Comparison of ENCODE assay signal across 8 cellular contexts in genomic region chr11:95230054-95231034, GRCh38. TPM values are rescaled to one million over a fixed set of nuclear protein-coding genes. Genes with fewer than 3 reads are reported as not detected.
A peak's percentile ranks its signal among the peaks of the same experiment; 100 is the strongest.
DNase-seq lines count a peak whose midpoint lies in the region; ATAC-seq and TF ChIP-seq lines count a peak whose summit lies in the region.

No MANE protein-coding gene starts in this region.

- H3K4me1 ChIP-seq in gastroesophageal sphincter = peaks cover 0 to 44% (median 5%) of the 10 kb centered on the region in 3 donors

- H3K4me1 Mint-ChIP-seq in neural crest cell = peaks cover 28% of the 10 kb centered on the region

- TF ChIP-seq EP300 in gastroesophageal sphincter (IDR thresholded peaks at IDR 0.05) = no peak

- peak overlapping the region; percentile 93 for H3K27ac Mint-ChIP-seq in neural crest cell (ENCODE audit: unreplicated experiment)

- peak overlapping the region; percentile 61 to 82 for H3K4me3 ChIP-seq in gastroesophageal sphincter

- peak overlapping the region; percentile 95 for H3K4me3 Mint-ChIP-seq in neural crest cell

- H3K27me3 ChIP-seq in gastroesophageal sphincter = no peaks in the 10 kb centered on the region

- DNase-seq in NCI-H524 treated with DMSO at 0.1 percent for 48 hours (lab: John Stamatoyannopoulos, UW) (peak; percentile 6), neural crest cell (ENCODE audit: low read depth, low spot score) (peak; percentile 29), amniotic stem cell (lab: John Stamatoyannopoulos, UW) (no peak), RKO (ENCODE audit: low spot score) (no peak)
- DNase-seq in activated effector memory CD4-positive, alpha-beta T cell treated with Interleukin-2 at 50 U/mL for 16 hours = peak; percentile 5

- peaks cover 4% of the 10 kb centered on the region for H3K36me3 Mint-ChIP-seq in neural crest cell (ENCODE audit: low read depth)

- no peaks in the 10 kb centered on the region for H3K9me3 ChIP-seq in gastroesophageal sphincter

- WGBS in gastroesophageal sphincter (ENCODE audit: low coverage in 1 of 2), 2 donors = 0% methylated on average over 11 to 13 of the region's 70 CpGs

- H3K36me3 ChIP-seq in gastroesophageal sphincter = no peaks in the 10 kb centered on the region

- peaks cover 1% of the 10 kb centered on the region for H3K9me3 Mint-ChIP-seq in neural crest cell

- no peaks in the 10 kb centered on the region for H3K27me3 Mint-ChIP-seq in neural crest cell (ENCODE audit: low read depth)

- no peak for TF ChIP-seq POLR2A in GM18505 (IDR thresholded peaks at IDR 0.05; ENCODE audit: borderline replicate concordance, extremely low read depth, insufficient read depth, insufficient read length)
- no peak for TF ChIP-seq POLR2A in gastroesophageal sphincter (IDR thresholded peaks at IDR 0.05)

- peak; percentile 11 for ATAC-seq in GM18505 (IDR thresholded peaks at IDR 0.05; ENCODE audit: unreplicated experiment)
- peak; percentile 18 for ATAC-seq in HG02642 (IDR thresholded peaks at IDR 0.05; ENCODE audit: poor library complexity, unreplicated experiment)
- peak; percentile 17 for ATAC-seq in gastroesophageal sphincter

- peak overlapping the region; percentile 57 to 96 (median 90) for H3K27ac ChIP-seq in gastroesophageal sphincter

- TF ChIP-seq CTCF in gastroesophageal sphincter (IDR thresholded peaks at IDR 0.05) = no peak
- TF ChIP-seq CTCF in neural crest cell (conservative IDR thresholded peaks at IDR 0.05) = no peak

RNA-seq across cellular contexts. Expression of gene SESN3, which starts 0.7 kb away (rescaled TPM):
- 10 to 100 TPM; 24.5 to 32.8 (median 28.8) TPM for total RNA-seq in gastroesophageal sphincter
- 77.8 and 80.8 TPM in 2 replicates for total RNA-seq in neural crest cell

Comparison
In these comparisons a context has a peak if more than half of its experiments do, and no peak if none do; other contexts are left out.
1. DNase-seq: peak in NCI-H524 treated with DMSO at 0.1 percent for 48 hours (single experiment), activated effector memory CD4-positive, alpha-beta T cell treated with Interleukin-2 at 50 U/mL for 16 hours (single experiment) and neural crest cell (single experiment); none in amniotic stem cell (single experiment) and RKO (single experiment).
2. Peak in every context shown above with its lines, with median percentiles within 50 percentile points of each other: ATAC-seq.